Comparison of ENCODE assay signal across 9 cellular contexts in the genomic region with DNA sequence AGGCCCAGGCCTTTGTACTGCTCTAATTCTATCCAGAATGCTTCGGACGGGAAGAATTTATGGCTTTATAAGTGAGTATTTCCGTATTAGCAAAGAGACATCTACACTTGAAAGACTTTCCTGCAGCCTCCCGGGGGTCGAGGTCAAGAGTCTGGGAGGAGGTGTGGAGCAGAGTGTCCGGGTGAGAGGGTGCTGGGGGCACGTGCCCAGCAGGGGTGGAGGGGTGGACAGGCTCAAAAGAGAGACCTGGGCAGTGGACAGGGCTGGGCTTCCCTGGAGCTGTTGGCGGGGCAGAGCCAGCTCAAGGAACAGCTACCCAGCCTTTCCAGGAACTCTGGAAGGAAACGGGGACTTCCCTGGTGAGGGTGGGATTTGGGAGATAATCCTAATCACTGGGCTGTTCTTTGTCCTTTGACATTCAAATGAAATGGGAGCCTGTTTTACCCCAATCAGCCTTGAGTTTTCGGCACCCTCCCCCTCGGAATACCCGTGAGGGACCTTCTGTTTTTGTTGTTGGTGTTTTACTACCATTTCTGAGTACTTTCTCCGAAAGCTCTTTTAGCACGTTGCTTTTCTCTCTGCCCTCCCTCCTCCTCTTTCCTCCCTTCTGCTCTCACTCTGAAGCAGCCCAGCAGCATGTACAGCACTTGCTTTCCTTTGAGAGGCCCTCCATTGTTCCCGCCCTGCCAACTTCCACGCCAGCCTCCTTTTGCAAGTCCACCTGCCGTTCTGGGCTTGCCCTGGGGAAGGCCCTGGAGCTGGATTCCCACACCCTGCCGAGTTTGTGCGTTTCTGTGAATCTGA.
DNase-seq lines count a peak whose midpoint lies in the region; ATAC-seq and TF ChIP-seq lines count a peak whose summit lies in the region.
"Had no signal": no experiment of that assay in that cellular context is flagged by ENCODE, and none has a peak within 500 bp of the region (broad histone marks: within the 10 kb centered on the region; RNA-seq: fewer than 3 reads in every experiment).

No MANE protein-coding gene starts in this region.

- H3K9me3 Mint-ChIP-seq in effector memory CD8-positive, alpha-beta T cell: no peaks in the 10 kb centered on the region

- no peak overlapping the region for H3K4me3 ChIP-seq in A673 (ENCODE audit: low read depth, low read length, poor library complexity, severe bottlenecking)
- no peak overlapping the region for H3K4me3 ChIP-seq in colonic mucosa
- no peak overlapping the region for H3K4me3 ChIP-seq in mucosa of stomach (ENCODE audit: low read length)
- no peak overlapping the region for H3K4me3 ChIP-seq in tibial artery

- peak; percentile 67 for DNase-seq in A673 (ENCODE audit: low spot score)
- DNase-seq in NCI-H1092 treated with DMSO at 0.1 percent for 48 hours (lab: John Stamatoyannopoulos, UW): peak; percentile 37
- no peak for DNase-seq in colonic mucosa
- DNase-seq in effector memory CD8-positive, alpha-beta T cell: no peak
- no peak for DNase-seq in SKM-1 treated with dmso at 0.1 percent for 144 hours (lab: John Stamatoyannopoulos, UW; ENCODE audit: unreplicated experiment)
- no peak for DNase-seq in tibial artery
- DNase-seq in SIG-M5 treated with dmso at 0.1 percent for 504 hours (lab: John Stamatoyannopoulos, UW; ENCODE audit: unreplicated experiment): no peak

- peaks cover 45 to 64% of the 10 kb centered on the region in 2 donors for H3K27me3 Mint-ChIP-seq in effector memory CD8-positive, alpha-beta T cell

- CTCF ChIA-PET in A673 (lab: Charles Lee): interaction anchor here (0.5 kb wide), 1 partner anchor 65 kb away, joined by 3 read pairs; no protein-coding TSS in a partner anchor

- BruUV-seq in A673 (replicated peaks; lab: Mats Ljungman, UMichigan): no TSS peak

- no peak for ATAC-seq in effector memory CD8-positive, alpha-beta T cell (replicated peaks)

- no peaks in the 10 kb centered on the region for H3K27me3 ChIP-seq in A673 (replicated peaks; ENCODE audit: insufficient read depth, low read depth, low read length, poor library complexity)
- H3K27me3 ChIP-seq in colonic mucosa: no peaks in the 10 kb centered on the region
- no peaks in the 10 kb centered on the region for H3K27me3 ChIP-seq in mucosa of stomach (ENCODE audit: control insufficient read depth, insufficient read depth, low read length)
- H3K27me3 ChIP-seq in tibial artery: no peaks in the 10 kb centered on the region

- POLR2A ChIA-PET in A673 (lab: Charles Lee; ENCODE audit: low non-redundant PET): no interaction called here

- no peaks in the 10 kb centered on the region for H3K9me3 ChIP-seq in A673 (ENCODE audit: low read depth, low read length, poor library complexity, severe bottlenecking)
- H3K9me3 ChIP-seq in colonic mucosa: no peaks in the 10 kb centered on the region
- no peaks in the 10 kb centered on the region for H3K9me3 ChIP-seq in mucosa of stomach (ENCODE audit: control insufficient read depth, low read length)
- H3K9me3 ChIP-seq in tibial artery: no peaks in the 10 kb centered on the region

- TF ChIP-seq CTCF in A673 (conservative IDR thresholded peaks at IDR 0.05; ENCODE audit: low read depth, low read length) (no peak), colonic mucosa (IDR thresholded peaks at IDR 0.05) (no peak), tibial artery (IDR thresholded peaks at IDR 0.05) (no peak)

- no peaks in the 10 kb centered on the region for H3K36me3 Mint-ChIP-seq in effector memory CD8-positive, alpha-beta T cell (ENCODE audit: insufficient read depth)

- no peak overlapping the region for H3K27ac ChIP-seq in A673 (ENCODE audit: low read depth, low read length, poor library complexity, severe bottlenecking)
- H3K27ac ChIP-seq in colonic mucosa: peak overlapping the region; percentile 47
- H3K27ac ChIP-seq in tibial artery: no peak overlapping the region

- intact Hi-C loops in A673 (cut with micrococcal nuclease; ENCODE audit: unreplicated experiment): no loop called here
- intact Hi-C loops in colonic mucosa (cut with DNase I): no loop called here
- intact Hi-C loops in tibial artery (cut with DNase I; ENCODE audit: low total_unique reads): no loop called here

- H3K4me1 ChIP-seq in A673 (ENCODE audit: insufficient read depth, low read length, poor library complexity, severe bottlenecking) (peaks cover 32% of the 10 kb centered on the region), colonic mucosa (peaks cover 7% of the 10 kb centered on the region), mucosa of stomach (ENCODE audit: control insufficient read depth, insufficient read depth, low read length) (peaks cover 21% of the 10 kb centered on the region), tibial artery (peaks cover 0 to 10% (median 3%) of the 10 kb centered on the region in 4 donors)

- H3K9ac ChIP-seq in colonic mucosa (ENCODE audit: low read depth in 2 of 2, low read length in 2 of 2) (no peak overlapping the region), mucosa of stomach (ENCODE audit: low read length) (peak overlapping the region; percentile 14)

- H3K4me3 Mint-ChIP-seq in effector memory CD8-positive, alpha-beta T cell: no peak overlapping the region

- H3K27ac Mint-ChIP-seq in effector memory CD8-positive, alpha-beta T cell: peak overlapping the region in 1 of 2 donors; percentile 30
- H3K27ac Mint-ChIP-seq: IgD-negative memory B cell had no signal

- no peaks in the 10 kb centered on the region for H3K36me3 ChIP-seq in A673 (ENCODE audit: insufficient read depth, low read length, poor library complexity, severe bottlenecking)
- no peaks in the 10 kb centered on the region for H3K36me3 ChIP-seq in colonic mucosa
- no peaks in the 10 kb centered on the region for H3K36me3 ChIP-seq in mucosa of stomach (ENCODE audit: control insufficient read depth, insufficient read depth, low read length)
- H3K36me3 ChIP-seq in tibial artery: no peaks in the 10 kb centered on the region

- peaks cover 14 to 15% of the 10 kb centered on the region in 2 donors for H3K4me1 Mint-ChIP-seq in effector memory CD8-positive, alpha-beta T cell (ENCODE audit: low read depth in 2 of 2)
- H3K4me1 Mint-ChIP-seq: IgD-negative memory B cell had no signal

Comparison
In these comparisons a context has a peak if more than half of its experiments do, and no peak if none do; other contexts are left out.
1. DNase-seq: peak in A673 (single experiment) and NCI-H1092 treated with DMSO at 0.1 percent for 48 hours (single experiment); none in colonic mucosa (single experiment), effector memory CD8-positive, alpha-beta T cell (0 of 3), SKM-1 treated with dmso at 0.1 percent for 144 hours (single experiment), tibial artery (0 of 2) and SIG-M5 treated with dmso at 0.1 percent for 504 hours (single experiment).